Comparison of ENCODE assay signal across 21 cellular contexts in genomic region chr2:219962089-219962488, GRCh38.
DNase-seq lines count a peak whose midpoint lies in the region; ATAC-seq and TF ChIP-seq lines count a peak whose summit lies in the region.
"Had no signal": no experiment of that assay in that cellular context is flagged by ENCODE, and none has a peak within 500 bp of the region (broad histone marks: within the 10 kb centered on the region; RNA-seq: fewer than 3 reads in every experiment).

No MANE protein-coding gene starts in this region.

- H3K36me3 ChIP-seq in GM23338 (ENCODE audit: insufficient read depth) = no peaks in the 10 kb centered on the region
- H3K36me3 ChIP-seq: BLaER1 treated with 17β-estradiol and CSF1 and Interleukin-3, amounts not matched to agents 10 nM and 100 nM had no signal

- H3K27me3 Mint-ChIP-seq in nephron progenitor cell (ENCODE audit: low read depth, poor library complexity) = no peaks in the 10 kb centered on the region
- H3K27me3 Mint-ChIP-seq in GM23338 (ENCODE audit: insufficient read depth, low read depth, poor library complexity) = peaks cover 25% of the 10 kb centered on the region
- H3K27me3 Mint-ChIP-seq: IgD-negative memory B cell had no signal

- no peak overlapping the region for H3K27ac ChIP-seq in GM23338 (ENCODE audit: low read depth)
- H3K27ac ChIP-seq: BLaER1 treated with 17β-estradiol and CSF1 and Interleukin-3, amounts not matched to agents 10 nM and 100 nM had no signal

- H3K4me2 ChIP-seq in GM23338 = no peak overlapping the region
- H3K4me2 ChIP-seq: BLaER1 treated with 17β-estradiol and CSF1 and Interleukin-3, amounts not matched to agents 10 nM and 100 nM had no signal

- H3K79me2 ChIP-seq in GM23338 (replicated peaks; ENCODE audit: insufficient read depth) = no peaks in the 10 kb centered on the region

- H3K4me1 ChIP-seq in GM23338 (ENCODE audit: insufficient read depth) = peaks cover 30% of the 10 kb centered on the region
- H3K4me1 ChIP-seq: Caco-2 had no signal

- DNase-seq in NCI-H1417 (lab: John Stamatoyannopoulos, UW) (peak in 2 of 3 experiments; percentile 2 to 25), NCI-H1417 treated with DMSO at 0.1 percent for 48 hours (lab: John Stamatoyannopoulos, UW) (no peak), NCI-H2107 (lab: John Stamatoyannopoulos, UW) (peak; percentile 7), astrocyte of the hippocampus (ENCODE audit: low read depth, low spot score) (peak; percentile 20), nephron progenitor cell (no peak), NCI-H2227 treated with DMSO at 0.1 percent for 48 hours (lab: John Stamatoyannopoulos, UW) (no peak), GM23338 (ENCODE audit: low spot score) (no peak), nucleus accumbens (lab: John Stamatoyannopoulos, UW) (no peak)
- DNase-seq: 8988T; Caco-2; CD4-positive, alpha-beta memory T cell; DMS 273 treated with DMSO at 0.1 percent for 48 hours; GOT3; MV-4-11; NCI-H187; NCI-H446 treated with DMSO at 0.1 percent for 48 hours; SIG-M5 had no signal

- H3F3A ChIP-seq in GM23338 (replicated peaks; ENCODE audit: low read depth) = no peaks in the 10 kb centered on the region

- H4K20me1 ChIP-seq in GM23338 (replicated peaks; ENCODE audit: insufficient read depth) = no peaks in the 10 kb centered on the region
- H4K20me1 ChIP-seq: BLaER1 treated with 17β-estradiol and CSF1 and Interleukin-3, amounts not matched to agents 10 nM and 100 nM had no signal

- peaks cover 13% of the 10 kb centered on the region for H3K9me3 Mint-ChIP-seq in nephron progenitor cell
- peaks cover 2% of the 10 kb centered on the region; the same call in 1 of the 3 replicates for H3K9me3 Mint-ChIP-seq in GM23338

- H3K4me3 Mint-ChIP-seq in nephron progenitor cell (no peak overlapping the region), GM23338 (no peak overlapping the region)
- H3K4me3 Mint-ChIP-seq: CD4-positive, alpha-beta memory T cell; IgD-negative memory B cell had no signal

- peaks cover 5% of the 10 kb centered on the region for H3K36me3 Mint-ChIP-seq in nephron progenitor cell (ENCODE audit: low read depth)
- peaks cover 3% of the 10 kb centered on the region; the same call in 1 of the 3 replicates for H3K36me3 Mint-ChIP-seq in GM23338 (ENCODE audit: low read depth)
- H3K36me3 Mint-ChIP-seq: CD4-positive, alpha-beta memory T cell had no signal

- peaks cover 9% of the 10 kb centered on the region; the same call in 1 of the 2 replicates for H3K9me2 ChIP-seq in GM23338 (ENCODE audit: insufficient read depth)

- H3K27ac Mint-ChIP-seq in nephron progenitor cell (peak overlapping the region; percentile 88), GM23338 (no peak overlapping the region)
- H3K27ac Mint-ChIP-seq: CD4-positive, alpha-beta memory T cell; IgD-negative memory B cell had no signal

- no peak for ATAC-seq in GM23338
- ATAC-seq: Panc1, SK-N-SH treated with all-trans-retinoic acid at 6 μM for 48 hours had no signal

- TF ChIP-seq CTCF in nephron progenitor cell (IDR thresholded peaks at IDR 0.05) (no peak), GM23338 (conservative IDR thresholded peaks at IDR 0.05; ENCODE audit: low read depth in 2 of 2) (no peak)

- no peak overlapping the region for H2AFZ ChIP-seq in GM23338

- peaks cover 36% of the 10 kb centered on the region for H3K4me1 Mint-ChIP-seq in nephron progenitor cell
- peaks cover 37% of the 10 kb centered on the region for H3K4me1 Mint-ChIP-seq in GM23338
- H3K4me1 Mint-ChIP-seq: CD4-positive, alpha-beta memory T cell; IgD-negative memory B cell had no signal

- no peak overlapping the region for H3K4me3 ChIP-seq in GM23338
- H3K4me3 ChIP-seq: BLaER1 treated with 17β-estradiol and CSF1 and Interleukin-3, amounts not matched to agents 10 nM and 100 nM had no signal

- H3K27me3 ChIP-seq in GM23338 (ENCODE audit: insufficient read depth) = peaks cover 23% of the 10 kb centered on the region
- H3K27me3 ChIP-seq: BLaER1 treated with 17β-estradiol and CSF1 and Interleukin-3, amounts not matched to agents 10 nM and 100 nM had no signal

TF ChIP-seq in GM23338, 12 proteins besides CTCF, POLR2A, EP300 and RAD21:
- TF ChIP-seq NANOG (IDR thresholded peaks at IDR 0.05; ENCODE audit: borderline replicate concordance) (no peak), ETS1 (IDR thresholded peaks at IDR 0.05) (no peak)
TF ChIP-seq in GM23338: peak in this region for 0.

Comparison
In these comparisons a context has a peak if more than half of its experiments do, and no peak if none do; other contexts are left out.
1. DNase-seq: peak in NCI-H1417 (2 of 3), NCI-H2107 (single experiment) and astrocyte of the hippocampus (single experiment); none in NCI-H1417 treated with DMSO at 0.1 percent for 48 hours (single experiment), nephron progenitor cell (single experiment), NCI-H2227 treated with DMSO at 0.1 percent for 48 hours (single experiment), GM23338 (single experiment) and nucleus accumbens (0 of 56).